Comparison of ENCODE assay signal across 9 cellular contexts in the genomic region with DNA sequence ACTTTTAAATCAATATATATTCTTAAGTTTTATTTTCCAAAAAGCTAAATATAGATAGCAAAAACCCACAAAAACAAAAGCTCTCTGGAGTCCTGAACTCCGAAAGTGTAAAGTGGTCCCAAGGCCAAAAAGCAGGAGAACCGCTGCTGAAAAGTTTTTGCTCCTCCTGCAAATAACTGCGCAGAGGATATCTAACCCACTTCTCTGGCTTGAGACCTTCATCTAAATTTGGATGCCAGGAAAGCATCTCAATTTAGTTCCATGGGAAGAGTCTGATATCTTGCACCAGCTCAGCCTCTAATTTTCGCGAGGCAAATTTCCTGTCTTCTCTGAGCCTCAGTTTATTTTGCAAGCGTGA. TPM values are rescaled to one million over a fixed set of nuclear protein-coding genes. Genes with fewer than 3 reads are reported as not detected.
DNase-seq lines count a peak whose midpoint lies in the region; ATAC-seq and TF ChIP-seq lines count a peak whose summit lies in the region.
"Had no signal": no experiment of that assay in that cellular context is flagged by ENCODE, and none has a peak within 500 bp of the region (broad histone marks: within the 10 kb centered on the region; RNA-seq: fewer than 3 reads in every experiment).

No MANE protein-coding gene starts in this region.

- H3K4me2 ChIP-seq in BLaER1 treated with 17β-estradiol and CSF1 and Interleukin-3, amounts not matched to agents 10 nM and 100 nM, result peak overlapping the region; percentile 72 to 94 (median 85)

- no peaks in the 10 kb centered on the region for H3K9me3 ChIP-seq in BLaER1 treated with 17β-estradiol and CSF1 and Interleukin-3, amounts not matched to agents 10 nM and 100 nM (replicated peaks in 1 of 11)

- intact Hi-C loops in dorsolateral prefrontal cortex (cut with DNase I), result loop anchor here (1.0 to 10.0 kb wide), 6 partner anchors 172 to 440 kb away; a partner anchor contains a TSS

- peak; percentile 35 for DNase-seq in NAMALWA (ENCODE audit: low spot score)
- DNase-seq in dorsolateral prefrontal cortex, result no peak
- DNase-seq in naive thymus-derived CD8-positive, alpha-beta T cell, result no peak
- DNase-seq in effector CD8-positive, alpha-beta T cell (lab: John Stamatoyannopoulos, UW), result no peak
- no peak for DNase-seq in DMS53 (lab: John Stamatoyannopoulos, UW)

- peak overlapping the region; percentile 84 to 90 (median 89) for H3K9ac ChIP-seq in BLaER1 treated with 17β-estradiol and CSF1 and Interleukin-3, amounts not matched to agents 10 nM and 100 nM

- H3K4me1 ChIP-seq in BLaER1 treated with 17β-estradiol and CSF1 and Interleukin-3, amounts not matched to agents 10 nM and 100 nM, result peaks cover 6 to 21% (median 18%) of the 10 kb centered on the region in 10 experiments

- no peak for ATAC-seq in naive thymus-derived CD8-positive, alpha-beta T cell
- ATAC-seq in GM21526 (IDR thresholded peaks at IDR 0.05; ENCODE audit: low FRiP score, unreplicated experiment), result no peak
- ATAC-seq in GM19395 (IDR thresholded peaks at IDR 0.05; ENCODE audit: unreplicated experiment), result no peak

- H4K20me1 ChIP-seq in BLaER1 treated with 17β-estradiol and CSF1 and Interleukin-3, amounts not matched to agents 10 nM and 100 nM, result peaks cover 0 to 6% (median 0%) of the 10 kb centered on the region in 11 experiments; a peak in 1 of 22 replicates

- H3K27ac ChIP-seq in BLaER1 treated with 17β-estradiol and CSF1 and Interleukin-3, amounts not matched to agents 10 nM and 100 nM, result peak overlapping the region; percentile 72 to 88 (median 82)
- peak overlapping the region in 45 of 59 donors; percentile 2 to 88 (median 70) for H3K27ac ChIP-seq in dorsolateral prefrontal cortex

- H3K4me3 Mint-ChIP-seq in naive thymus-derived CD8-positive, alpha-beta T cell, result peak overlapping the region; percentile 95 to 100 (median 98)

- H3K36me3 ChIP-seq in BLaER1 treated with 17β-estradiol and CSF1 and Interleukin-3, amounts not matched to agents 10 nM and 100 nM, result peaks cover 19 to 25% (median 21%) of the 10 kb centered on the region in 11 experiments

- POLR2A ChIA-PET in naive thymus-derived CD8-positive, alpha-beta T cell (lab: Charles Lee), result interaction anchor here (0.7 to 1.4 kb wide), 4 partner anchors 173 to 430 kb away, joined by 3 to 6 read pairs (median 4); a partner anchor contains a TSS

- no peaks in the 10 kb centered on the region for H3K9me3 Mint-ChIP-seq in naive thymus-derived CD8-positive, alpha-beta T cell

- H3K4me1 Mint-ChIP-seq in naive thymus-derived CD8-positive, alpha-beta T cell, result peaks cover 8 to 33% (median 28%) of the 10 kb centered on the region in 4 donors

- peak overlapping the region; percentile 71 to 84 (median 82) for H3K4me3 ChIP-seq in BLaER1 treated with 17β-estradiol and CSF1 and Interleukin-3, amounts not matched to agents 10 nM and 100 nM
- peak overlapping the region; percentile 54 to 97 (median 80) for H3K4me3 ChIP-seq in dorsolateral prefrontal cortex

- TF ChIP-seq CTCF in dorsolateral prefrontal cortex (IDR thresholded peaks at IDR 0.05 in 54 of 56, conservative IDR thresholded peaks at IDR 0.05 in 2 of 56; ENCODE audit: low read depth in 1 of 56, partially characterized antibody in 56 of 56), result no peak

- H3K36me3 Mint-ChIP-seq in naive thymus-derived CD8-positive, alpha-beta T cell, result peaks cover 0 to 24% (median 4%) of the 10 kb centered on the region in 3 donors

- no peaks in the 10 kb centered on the region for H3K27me3 ChIP-seq in BLaER1 treated with 17β-estradiol and CSF1 and Interleukin-3, amounts not matched to agents 10 nM and 100 nM
- H3K27me3 ChIP-seq in dorsolateral prefrontal cortex, result no peaks in the 10 kb centered on the region

- H3K27me3 Mint-ChIP-seq in naive thymus-derived CD8-positive, alpha-beta T cell, result no peaks in the 10 kb centered on the region

- peak overlapping the region; percentile 93 to 99 (median 97) for H3K27ac Mint-ChIP-seq in naive thymus-derived CD8-positive, alpha-beta T cell

RNA-seq across cellular contexts. Expression of a gene that starts 0.5 kb away (rescaled TPM):
- total RNA-seq in dorsolateral prefrontal cortex, result 10 to 100 TPM; 18.8 to 41.4 (median 29.6) TPM
- 10 to 100 TPM; 29.0 to 31.8 TPM for total RNA-seq in naive thymus-derived CD8-positive, alpha-beta T cell
- 10 to 100 TPM; 48.1 to 57.6 (median 48.4) TPM for polyA plus RNA-seq in naive thymus-derived CD8-positive, alpha-beta T cell

RNA-seq across cellular contexts. Expression of a gene that starts 22.4 kb away (rescaled TPM):
- 1 to 10 TPM in 119 of 120 experiments, under 1 TPM in 1; 0.99 to 10.0 (median 4.4) TPM for total RNA-seq in dorsolateral prefrontal cortex
- total RNA-seq in naive thymus-derived CD8-positive, alpha-beta T cell, result 1 to 10 TPM; 5.6 to 6.3 TPM
- polyA plus RNA-seq in naive thymus-derived CD8-positive, alpha-beta T cell, result not detected

RNA-seq across cellular contexts. Expression of a gene that starts 44.0 kb away (rescaled TPM):
- total RNA-seq in dorsolateral prefrontal cortex, result 1 to 10 TPM in 35 of 120 experiments, under 1 TPM in 72, not detected in 13; 0.28 to 2.3 (median 0.75) TPM
- total RNA-seq in naive thymus-derived CD8-positive, alpha-beta T cell, result not detected
- polyA plus RNA-seq in naive thymus-derived CD8-positive, alpha-beta T cell, result not detected
- total RNA-seq: lung microvascular endothelial cell had no signal
